In the genomic region with DNA sequence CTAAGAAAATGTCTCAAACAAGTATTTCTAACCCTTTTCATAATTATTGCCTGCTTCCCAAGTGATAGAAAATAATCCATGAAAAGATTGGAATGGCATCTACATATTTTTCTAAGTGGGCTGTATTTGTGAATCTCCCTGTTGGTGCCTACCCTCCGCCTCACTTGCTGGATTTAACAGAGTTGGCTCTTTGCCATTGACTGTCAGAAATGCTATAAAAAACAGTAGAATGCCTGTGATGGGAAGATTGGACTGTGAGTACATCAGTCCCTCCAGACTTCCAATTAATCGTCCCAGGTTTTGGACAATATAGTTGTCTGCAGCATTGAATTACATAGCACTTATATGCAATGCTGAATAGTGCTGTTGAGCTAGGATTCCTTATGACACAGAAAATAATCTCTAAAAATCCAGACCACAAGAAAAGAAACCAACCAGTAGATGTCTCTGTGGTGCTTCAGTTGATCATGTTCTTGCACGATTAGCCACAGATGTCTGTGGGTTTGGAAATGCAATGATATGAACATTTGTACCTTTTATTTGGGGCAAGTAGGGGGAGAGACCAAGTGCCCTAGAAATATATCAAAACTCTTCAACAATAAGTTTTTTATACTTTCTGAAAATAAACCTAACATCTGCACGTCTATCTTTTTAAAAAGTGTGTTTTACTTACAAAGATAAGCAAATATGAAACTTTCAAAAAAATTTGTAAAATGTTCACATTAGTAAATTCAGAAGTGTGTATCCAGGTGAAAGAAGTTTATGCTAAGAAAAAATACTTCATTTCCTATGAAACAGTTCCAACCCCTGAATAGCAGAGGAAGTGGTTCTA, we compare ENCODE assay signal across 8 cellular contexts.
DNase-seq lines count a peak whose midpoint lies in the region; ATAC-seq and TF ChIP-seq lines count a peak whose summit lies in the region.

No MANE protein-coding gene starts in this region.

- peak; percentile 2 for TF ChIP-seq CTCF in HL-60 (IDR thresholded peaks at IDR 0.05; ENCODE audit: insufficient read depth, low read length)
- TF ChIP-seq CTCF in OCI-LY1 (IDR thresholded peaks at IDR 0.05; ENCODE audit: low read length): peak; percentile 58
- TF ChIP-seq CTCF in mucosa of descending colon (IDR thresholded peaks at IDR 0.05): no peak
- TF ChIP-seq CTCF in gastroesophageal sphincter (IDR thresholded peaks at IDR 0.05): peak in 1 of 4 experiments; percentile 39

- H3K27ac Mint-ChIP-seq in activated CD4-positive, alpha-beta T cell treated with anti-CD3 and anti-CD28 coated beads for 36 hours: no peak overlapping the region

- TF ChIP-seq POLR2A in gastroesophageal sphincter (IDR thresholded peaks at IDR 0.05): no peak

- 26 to 39% methylated on average over 3 to 4 of the region's 4 CpGs for WGBS in gastroesophageal sphincter (ENCODE audit: low coverage in 1 of 2), 2 donors

- H3K79me2 ChIP-seq in OCI-LY1 (ENCODE audit: insufficient read depth, low read length): no peaks in the 10 kb centered on the region

- no peaks in the 10 kb centered on the region for H3K9me2 ChIP-seq in OCI-LY1 (ENCODE audit: low read depth, low read length)

- peaks cover 2% of the 10 kb centered on the region for H3K4me1 Mint-ChIP-seq in activated CD4-positive, alpha-beta T cell treated with anti-CD3 and anti-CD28 coated beads for 36 hours

- DNase-seq in activated CD4-positive, alpha-beta T cell treated with anti-CD3 and anti-CD28 coated beads for 36 hours: no peak
- no peak for DNase-seq in activated CD4-positive, alpha-beta T cell treated with anti-CD3 and anti-CD28 coated beads, Interleukin-2, amount 50 U/mL, for 48 hours
- DNase-seq in HL-60 (ENCODE audit: low read depth in 1 of 2, low spot score in 1 of 2) (peak in 1 of 2 experiments; percentile 12), dermis microvascular lymphatic vessel endothelial cell (ENCODE audit: low read depth in 2 of 2) (peak; percentile 40 to 63), mucosa of descending colon (peak in 1 of 3 donors; percentile 58)

- intact Hi-C loops in activated CD4-positive, alpha-beta T cell treated with anti-CD3 and anti-CD28 coated beads for 36 hours (cut with DNase I, micrococcal nuclease): loop anchor here (1.0 kb wide), 2 partner anchors 271 to 304 kb away; no protein-coding TSS in a partner anchor
- intact Hi-C loops in mucosa of descending colon (cut with DNase I, micrococcal nuclease): loop anchor here (5.0 to 10.0 kb wide), 3 partner anchors 285 to 305 kb away; no protein-coding TSS in a partner anchor

- no peaks in the 10 kb centered on the region for H4K20me1 ChIP-seq in OCI-LY1 (ENCODE audit: insufficient read depth, low read length)

- CTCF ChIA-PET in activated CD4-positive, alpha-beta T cell treated with anti-CD3 and anti-CD28 coated beads for 36 hours (lab: Charles Lee): interaction anchor here (0.6 to 1.9 kb wide), 12 partner anchors 9 to 308 kb away, joined by 3 to 11 read pairs (median 4); no protein-coding TSS in a partner anchor

- H3K9ac ChIP-seq in OCI-LY1 (ENCODE audit: low read length): no peak overlapping the region

- no peak overlapping the region for H3K4me3 Mint-ChIP-seq in activated CD4-positive, alpha-beta T cell treated with anti-CD3 and anti-CD28 coated beads for 36 hours

- TF ChIP-seq EP300 in gastroesophageal sphincter (IDR thresholded peaks at IDR 0.05): no peak

- no peak overlapping the region for H2AFZ ChIP-seq in OCI-LY1 (ENCODE audit: low read length)

- ATAC-seq in activated CD4-positive, alpha-beta T cell treated with anti-CD3 and anti-CD28 coated beads for 36 hours: peak; percentile 61
- ATAC-seq in mucosa of descending colon (peak; percentile 73), gastroesophageal sphincter (no peak), GM21526 (IDR thresholded peaks at IDR 0.05; ENCODE audit: low FRiP score, unreplicated experiment) (no peak)

- H3K4me3 ChIP-seq in HL-60 (replicated peaks; ENCODE audit: insufficient read depth, low read length) (no peak overlapping the region), OCI-LY1 (ENCODE audit: low read depth, low read length, poor library complexity, severe bottlenecking) (no peak overlapping the region), mucosa of descending colon (no peak overlapping the region), gastroesophageal sphincter (no peak overlapping the region)

- POLR2A ChIA-PET in activated CD4-positive, alpha-beta T cell treated with anti-CD3 and anti-CD28 coated beads for 36 hours (lab: Charles Lee): no interaction called here

- peaks cover 2% of the 10 kb centered on the region for H3K27me3 Mint-ChIP-seq in activated CD4-positive, alpha-beta T cell treated with anti-CD3 and anti-CD28 coated beads for 36 hours

- H3K9me3 ChIP-seq in OCI-LY1 (ENCODE audit: low read length): no peaks in the 10 kb centered on the region
- H3K9me3 ChIP-seq in mucosa of descending colon: no peaks in the 10 kb centered on the region
- peaks cover 0 to 5% (median 0%) of the 10 kb centered on the region in 3 donors for H3K9me3 ChIP-seq in gastroesophageal sphincter

- no peaks in the 10 kb centered on the region for H3K36me3 Mint-ChIP-seq in activated CD4-positive, alpha-beta T cell treated with anti-CD3 and anti-CD28 coated beads for 36 hours (ENCODE audit: low read depth)

- H3K27ac ChIP-seq in HL-60 (replicated peaks): no peak overlapping the region
- H3K27ac ChIP-seq in OCI-LY1 (ENCODE audit: low read depth, low read length, poor library complexity, severe bottlenecking): no peak overlapping the region
- H3K27ac ChIP-seq in gastroesophageal sphincter: no peak overlapping the region

- H3F3A ChIP-seq in OCI-LY1 (ENCODE audit: insufficient read depth, low read length): no peaks in the 10 kb centered on the region

- H3K9me3 Mint-ChIP-seq in activated CD4-positive, alpha-beta T cell treated with anti-CD3 and anti-CD28 coated beads for 36 hours (ENCODE audit: low read depth): no peaks in the 10 kb centered on the region

- H3K27me3 ChIP-seq in HL-60 (ENCODE audit: insufficient read depth, poor library complexity, severe bottlenecking) (no peaks in the 10 kb centered on the region), OCI-LY1 (ENCODE audit: insufficient read depth, low read length) (no peaks in the 10 kb centered on the region), gastroesophageal sphincter (no peaks in the 10 kb centered on the region)

- H3K4me1 ChIP-seq in OCI-LY1 (ENCODE audit: insufficient read depth, low read length, severe bottlenecking) (no peaks in the 10 kb centered on the region), mucosa of descending colon (ENCODE audit: low read depth) (no peaks in the 10 kb centered on the region), gastroesophageal sphincter (no peaks in the 10 kb centered on the region)

- no peaks in the 10 kb centered on the region for H3K36me3 ChIP-seq in OCI-LY1 (ENCODE audit: insufficient read depth, low read length)
- no peaks in the 10 kb centered on the region for H3K36me3 ChIP-seq in mucosa of descending colon (ENCODE audit: low read depth)
- H3K36me3 ChIP-seq in gastroesophageal sphincter: no peaks in the 10 kb centered on the region

- H3K4me2 ChIP-seq in OCI-LY1 (ENCODE audit: low read length): no peak overlapping the region

Comparison
In these comparisons a context has a peak if more than half of its experiments do, and no peak if none do; other contexts are left out.
1. ATAC-seq: peak in activated CD4-positive, alpha-beta T cell treated with anti-CD3 and anti-CD28 coated beads for 36 hours (single experiment) and mucosa of descending colon (single experiment); none in gastroesophageal sphincter (single experiment) and GM21526 (single experiment).
2. DNase-seq: peak in dermis microvascular lymphatic vessel endothelial cell (2 of 2); none in activated CD4-positive, alpha-beta T cell treated with anti-CD3 and anti-CD28 coated beads for 36 hours (single experiment) and activated CD4-positive, alpha-beta T cell treated with anti-CD3 and anti-CD28 coated beads, Interleukin-2, amount 50 U/mL, for 48 hours (0 of 2).